ENCODE assay signal across 8 cellular contexts in genomic region chr6:158231551-158232444, GRCh38.
DNase-seq lines count a peak whose midpoint lies in the region; ATAC-seq and TF ChIP-seq lines count a peak whose summit lies in the region.

No MANE protein-coding gene starts in this region.

- H3K27ac ChIP-seq in C4-2B (peak overlapping the region; percentile 73), OCI-LY7 (ENCODE audit: low read depth, low read length, poor library complexity, severe bottlenecking) (peak overlapping the region; percentile 22), esophagus muscularis mucosa (replicated peaks in 1 of 4) (peak overlapping the region; percentile 85 to 94 (median 90))

- CTCF ChIA-PET in OCI-LY7 (lab: Charles Lee; ENCODE audit: unreplicated experiment) = no interaction called here

- peak; percentile 71 for ATAC-seq in GM19328 (IDR thresholded peaks at IDR 0.05; ENCODE audit: unreplicated experiment)
- ATAC-seq in HG03469 (IDR thresholded peaks at IDR 0.05; ENCODE audit: unreplicated experiment) = peak; percentile 52

- H3K27me3 ChIP-seq in esophagus muscularis mucosa = no peaks in the 10 kb centered on the region

- H3K27ac Mint-ChIP-seq in activated T-cell treated with anti-CD3 and anti-CD28 coated beads, Interleukin-2, amount 50 U/mL, for 24 hours = peak overlapping the region; percentile 95

- H3K9me3 ChIP-seq in OCI-LY7 (ENCODE audit: low read length) = no peaks in the 10 kb centered on the region
- no peaks in the 10 kb centered on the region for H3K9me3 ChIP-seq in esophagus muscularis mucosa

- no peaks in the 10 kb centered on the region for H3K9me2 ChIP-seq in OCI-LY7 (ENCODE audit: insufficient read depth, low read length)

- peaks cover 38% of the 10 kb centered on the region for H3K79me2 ChIP-seq in OCI-LY7 (ENCODE audit: insufficient read depth, low read depth, low read length)

- peaks cover 6% of the 10 kb centered on the region for H3K36me3 ChIP-seq in OCI-LY7 (ENCODE audit: insufficient read depth, low read length)
- H3K36me3 ChIP-seq in esophagus muscularis mucosa = no peaks in the 10 kb centered on the region

- H3K4me2 ChIP-seq in OCI-LY7 (ENCODE audit: low read length) = peak overlapping the region; percentile 90

- H4K20me1 ChIP-seq in OCI-LY7 (ENCODE audit: insufficient read depth, low read length) = peaks cover 22% of the 10 kb centered on the region; the same call in 1 of the 2 replicates

- H3K4me3 Mint-ChIP-seq in activated T-cell treated with anti-CD3 and anti-CD28 coated beads, Interleukin-2, amount 50 U/mL, for 24 hours = peak overlapping the region; percentile 89

- H3K27me3 Mint-ChIP-seq in activated T-cell treated with anti-CD3 and anti-CD28 coated beads, Interleukin-2, amount 50 U/mL, for 24 hours = no peaks in the 10 kb centered on the region

- no peak for TF ChIP-seq CTCF in C4-2B (conservative IDR thresholded peaks at IDR 0.05)
- TF ChIP-seq CTCF in OCI-LY7 (conservative IDR thresholded peaks at IDR 0.05; ENCODE audit: low read length) = no peak
- no peak for TF ChIP-seq CTCF in esophagus muscularis mucosa (IDR thresholded peaks at IDR 0.05)

- no peaks in the 10 kb centered on the region for H3K9me3 Mint-ChIP-seq in activated T-cell treated with anti-CD3 and anti-CD28 coated beads, Interleukin-2, amount 50 U/mL, for 24 hours

- no TSS peak for BruUV-seq in OCI-LY7 (replicated peaks; lab: Mats Ljungman, UMichigan)

- intact Hi-C loops in OCI-LY7 (cut with micrococcal nuclease; ENCODE audit: unreplicated experiment) (loop anchor here (2.0 kb wide), 1 partner anchor 59 kb away; no protein-coding TSS in a partner anchor), esophagus muscularis mucosa (cut with DNase I) (loop anchor here (5.0 kb wide), 2 partner anchors 51 to 326 kb away; no protein-coding TSS in a partner anchor)

- TF ChIP-seq EP300 in esophagus muscularis mucosa (IDR thresholded peaks at IDR 0.05) = no peak

- POLR2A ChIA-PET in OCI-LY7 (lab: Charles Lee) = interaction anchor here (1.1 to 1.8 kb wide), 4 partner anchors 9 to 17 kb away, joined by 3 to 6 read pairs (median 4); no protein-coding TSS in a partner anchor

- no peak for TF ChIP-seq POLR2A in esophagus muscularis mucosa (IDR thresholded peaks at IDR 0.05; ENCODE audit: low read depth)

- H3K4me1 ChIP-seq in OCI-LY7 (ENCODE audit: insufficient read depth, low read length, poor library complexity, severe bottlenecking) = peaks cover 26% of the 10 kb centered on the region
- peaks cover 10 to 25% (median 20%) of the 10 kb centered on the region in 4 donors for H3K4me1 ChIP-seq in esophagus muscularis mucosa

- H3K4me1 Mint-ChIP-seq in activated T-cell treated with anti-CD3 and anti-CD28 coated beads, Interleukin-2, amount 50 U/mL, for 24 hours (ENCODE audit: low read depth) = peaks cover 37% of the 10 kb centered on the region

- peaks cover 10% of the 10 kb centered on the region for H3K36me3 Mint-ChIP-seq in activated T-cell treated with anti-CD3 and anti-CD28 coated beads, Interleukin-2, amount 50 U/mL, for 24 hours (ENCODE audit: low read depth)

- peak overlapping the region; percentile 68 for H2AFZ ChIP-seq in OCI-LY7 (ENCODE audit: low read length)

- 2% methylated on average over 28 of the region's 123 CpGs for WGBS in esophagus muscularis mucosa

- DNase-seq in OCI-LY7 (ENCODE audit: low spot score) = peak; percentile 78
- DNase-seq in activated T-cell treated with anti-CD3 and anti-CD28 coated beads, Interleukin-2, amount 50 U/mL, for 24 hours = peak; percentile 81
- DNase-seq in esophagus muscularis mucosa (ENCODE audit: extremely low spot score) = no peak
- peak; percentile 78 for DNase-seq in myocyte (ENCODE audit: low read depth)
- DNase-seq in stimulated activated naive CD4-positive, alpha-beta T cell treated with Interleukin-2 at 50 U/mL for 16 hours (lab: John Stamatoyannopoulos, UW) = peak; percentile 72

- peak overlapping the region; percentile 77 for H3K4me3 ChIP-seq in OCI-LY7 (ENCODE audit: low read depth, low read length, poor library complexity, severe bottlenecking)
- peak overlapping the region; percentile 74 to 97 (median 86) for H3K4me3 ChIP-seq in esophagus muscularis mucosa

Comparison
In these comparisons a context has a peak if more than half of its experiments do, and no peak if none do; other contexts are left out.
1. H3K27ac ChIP-seq: peak in every context shown above with its lines; median percentile 90 in esophagus muscularis mucosa; 73 in C4-2B; 22 in OCI-LY7.